Comparison of ENCODE assay signal across 1 cellular context in the genomic region with DNA sequence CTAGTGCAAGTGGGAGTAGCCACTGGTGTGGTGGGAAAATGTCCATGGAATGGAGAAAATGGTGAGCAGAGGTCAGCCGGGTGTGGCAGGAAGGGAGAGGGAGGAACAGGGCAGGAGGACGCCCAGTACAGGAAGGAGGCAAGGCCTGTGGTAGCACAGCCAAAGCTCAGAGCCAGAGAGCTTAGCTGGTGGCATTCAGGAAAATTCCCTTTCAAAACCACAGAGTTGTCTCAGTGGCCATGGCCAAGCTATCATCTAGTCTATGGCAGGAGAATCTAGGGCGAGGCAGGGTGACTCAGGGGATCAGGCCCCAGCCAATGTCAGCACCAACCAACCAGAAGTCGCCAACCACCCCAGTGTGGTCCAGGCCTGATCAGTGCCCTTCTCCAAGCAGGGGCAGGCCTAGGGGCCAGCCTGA.
TF ChIP-seq lines count a peak whose summit lies in the region.

No MANE protein-coding gene starts in this region.

TF ChIP-seq in GM12878, 131 proteins besides CTCF, POLR2A, EP300 and RAD21 (continued from another document):
- TF ChIP-seq, protein P1, sequence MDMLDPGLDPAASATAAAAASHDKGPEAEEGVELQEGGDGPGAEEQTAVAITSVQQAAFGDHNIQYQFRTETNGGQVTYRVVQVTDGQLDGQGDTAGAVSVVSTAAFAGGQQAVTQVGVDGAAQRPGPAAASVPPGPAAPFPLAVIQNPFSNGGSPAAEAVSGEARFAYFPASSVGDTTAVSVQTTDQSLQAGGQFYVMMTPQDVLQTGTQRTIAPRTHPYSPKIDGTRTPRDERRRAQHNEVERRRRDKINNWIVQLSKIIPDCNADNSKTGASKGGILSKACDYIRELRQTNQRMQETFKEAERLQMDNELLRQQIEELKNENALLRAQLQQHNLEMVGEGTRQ (IDR thresholded peaks at IDR 0.05; ENCODE audit: borderline replicate concordance, low read depth, low read length) = no peak
- TF ChIP-seq ATF7 (IDR thresholded peaks at IDR 0.05; ENCODE audit: low read depth) (no peak), SIX5 (IDR thresholded peaks at IDR 0.05; ENCODE audit: low read depth, low read length, severe bottlenecking) (no peak), MEF2A (IDR thresholded peaks at IDR 0.05; ENCODE audit: insufficient read depth, low read depth, low read length) (no peak), PML (IDR thresholded peaks at IDR 0.05; ENCODE audit: low read length) (no peak), NFYA (IDR thresholded peaks at IDR 0.05; ENCODE audit: borderline replicate concordance, low read depth, low read length) (no peak), BHLHE40 (IDR thresholded peaks at IDR 0.05; ENCODE audit: borderline replicate concordance in 1 of 2, low read depth in 2 of 2, low read length in 1 of 2) (no peak)
- TF ChIP-seq, protein P2, sequence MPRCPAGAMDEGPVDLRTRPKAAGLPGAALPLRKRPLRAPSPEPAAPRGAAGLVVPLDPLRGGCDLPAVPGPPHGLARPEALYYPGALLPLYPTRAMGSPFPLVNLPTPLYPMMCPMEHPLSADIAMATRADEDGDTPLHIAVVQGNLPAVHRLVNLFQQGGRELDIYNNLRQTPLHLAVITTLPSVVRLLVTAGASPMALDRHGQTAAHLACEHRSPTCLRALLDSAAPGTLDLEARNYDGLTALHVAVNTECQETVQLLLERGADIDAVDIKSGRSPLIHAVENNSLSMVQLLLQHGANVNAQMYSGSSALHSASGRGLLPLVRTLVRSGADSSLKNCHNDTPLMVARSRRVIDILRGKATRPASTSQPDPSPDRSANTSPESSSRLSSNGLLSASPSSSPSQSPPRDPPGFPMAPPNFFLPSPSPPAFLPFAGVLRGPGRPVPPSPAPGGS (IDR thresholded peaks at IDR 0.05; ENCODE audit: borderline replicate concordance, insufficient read depth, low read depth, low read length, poor library complexity, severe bottlenecking) = no peak
